ENCODE assay signal across 32 cellular contexts in the genomic region with DNA sequence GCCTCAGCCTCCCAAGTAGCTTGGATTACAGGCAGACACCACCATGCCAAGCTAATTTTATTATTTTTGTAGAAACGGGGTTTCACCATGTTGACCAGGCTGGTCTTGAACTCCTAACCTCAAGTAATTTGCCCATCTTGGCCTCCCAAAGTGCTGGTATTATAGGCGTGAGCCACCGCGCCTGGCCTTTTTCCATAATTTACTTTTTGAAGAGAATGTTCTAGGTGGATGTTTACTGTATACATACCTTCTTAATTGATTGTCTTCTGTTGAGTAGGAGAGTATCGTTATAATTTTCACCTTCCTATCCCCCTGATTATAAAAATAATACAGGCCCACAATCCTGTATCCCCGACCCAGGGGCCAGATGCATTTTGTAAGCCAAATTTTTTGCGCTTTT.
"Had no signal": no experiment of that assay in that cellular context is flagged by ENCODE, and none has a peak within 500 bp of the region (broad histone marks: within the 10 kb centered on the region; RNA-seq: fewer than 3 reads in every experiment).

No MANE protein-coding gene starts in this region.

- H3K27ac Mint-ChIP-seq: nephron had no signal

- H3K9me3 ChIP-seq: left lung, lower lobe of right lung, pancreas, prostate gland, suprapubic skin, thoracic aorta, upper lobe of right lung had no signal

- H3K4me3 Mint-ChIP-seq: immature natural killer cell; naive thymus-derived CD8-positive, alpha-beta T cell; nephron; neural crest cell; stimulated activated naive CD8-positive, alpha-beta T cell treated with anti-CD3 and anti-CD28 coated beads, Interleukin-15, Interleukin-2, amounts not matched to agents 100 ng/mL and 50 ng/mL, for 24 hours had no signal

- H3K36me3 ChIP-seq: left lung, lower lobe of right lung, pancreas, prostate gland, suprapubic skin, thoracic aorta, tibial artery, upper lobe of right lung had no signal

- H3K27me3 ChIP-seq: left lung, pancreas, suprapubic skin, tibial artery, upper lobe of right lung had no signal

- DNase-seq: hypothalamus; immature natural killer cell; kidney; left colon; left lung; lower lobe of right lung; mammary epithelial cell; mesenchymal stem cell; naive thymus-derived CD8-positive, alpha-beta T cell; nucleus accumbens; pancreas; posterior cingulate gyrus; retina; right cardiac atrium; stimulated activated CD4-positive, alpha-beta T cell treated with anti-CD3 and anti-CD28 coated beads, Interleukin-12 subunit alpha, Interleukin-12 subunit beta, amount 100 ng/mL, for 4 hours; stimulated activated CD4-positive, alpha-beta T cell treated with anti-CD3 and anti-CD28 coated beads, Interleukin-15, amount 100 ng/mL, for 24 hours; stimulated activated CD4-positive, alpha-beta T cell treated with anti-CD3 and anti-CD28 coated beads, Interleukin-2, amount 100 ng/mL, for 24 hours; stimulated activated CD4-positive, alpha-beta T cell treated with anti-CD3 and anti-CD28 coated beads, Interleukin-4, amount 100 ng/mL, for 1 hour; stimulated activated naive CD4-positive, alpha-beta T cell; trophoblast cell; upper lobe of right lung had no signal

- H3K27ac ChIP-seq: left lung, lower lobe of right lung, pancreas, prostate gland, skin epidermis, suprapubic skin, thoracic aorta, tibial artery, upper lobe of right lung had no signal

- H3K4me1 ChIP-seq: prostate gland had no signal

- FAIRE-seq: islet of Langerhans, kidney, pancreas, urothelium cell line had no signal

- H3K27me3 Mint-ChIP-seq: naive thymus-derived CD8-positive, alpha-beta T cell; stimulated activated naive CD8-positive, alpha-beta T cell treated with anti-CD3 and anti-CD28 coated beads, Interleukin-15, Interleukin-2, amounts not matched to agents 100 ng/mL and 50 ng/mL, for 24 hours had no signal

- H3K9me3 Mint-ChIP-seq: immature natural killer cell; naive thymus-derived CD8-positive, alpha-beta T cell had no signal

- H3K4me3 ChIP-seq: left lung, lower lobe of right lung, pancreas, prostate gland, skin epidermis, suprapubic skin, thoracic aorta, tibial artery, upper lobe of right lung had no signal

- ATAC-seq: left colon; left lung; lower lobe of right lung; naive thymus-derived CD8-positive, alpha-beta T cell; pancreas; right cardiac atrium; sciatic nerve; upper lobe of right lung had no signal

- H3K36me3 Mint-ChIP-seq: immature natural killer cell; naive thymus-derived CD8-positive, alpha-beta T cell had no signal
